Comparison of ENCODE assay signal across 11 cellular contexts in genomic region chr7:75829656-75830055, GRCh38. TPM values are rescaled to one million over a fixed set of nuclear protein-coding genes. Genes with fewer than 3 reads are reported as not detected.
DNase-seq lines count a peak whose midpoint lies in the region; FAIRE-seq and TF ChIP-seq lines count a peak whose summit lies in the region.
"Not testable (repeated sequence)": the region's sequence is repeated elsewhere in the genome, so short reads cannot be mapped to it uniquely, and the experiment has no call there.
"Had no signal": no experiment of that assay in that cellular context is flagged by ENCODE, and none has a peak within 500 bp of the region (broad histone marks: within the 10 kb centered on the region; RNA-seq: fewer than 3 reads in every experiment).

No MANE protein-coding gene starts in this region.

- H3K79me2 ChIP-seq in endothelial cell of umbilical vein (ENCODE audit: control insufficient read depth, insufficient read depth, low read length); keratinocyte (ENCODE audit: control insufficient read depth, insufficient read depth, low read length): not testable (repeated sequence)

- POLR2A ChIA-PET in endothelial cell of umbilical vein (lab: Charles Lee), result not testable (repeated sequence)

- not testable (repeated sequence) for TF ChIP-seq CTCF in HFFc6 (IDR thresholded peaks at IDR 0.05); endothelial cell of umbilical vein (IDR thresholded peaks at IDR 0.05; ENCODE audit: extremely low read depth in 1 of 2, insufficient read depth in 1 of 2, low read depth in 1 of 2, low read length in 2 of 2); keratinocyte (optimal IDR thresholded peaks at IDR 0.05 in 1 of 3, IDR thresholded peaks at IDR 0.05 in 1 of 3, conservative IDR thresholded peaks at IDR 0.05 in 1 of 3; ENCODE audit: extremely low read depth in 1 of 3, insufficient read depth in 2 of 3, low read length in 3 of 3)

- H3K4me3 Mint-ChIP-seq in HFFc6, result not testable (repeated sequence)

- H3K4me2 ChIP-seq in endothelial cell of umbilical vein (ENCODE audit: insufficient read depth, low read length); keratinocyte (ENCODE audit: control insufficient read depth, extremely low read depth, insufficient read depth, low read depth, low read length): not testable (repeated sequence)

- not testable (repeated sequence) for H3K4me3 ChIP-seq in endothelial cell of umbilical vein (replicated peaks in 1 of 3; ENCODE audit: insufficient read depth in 1 of 3, low read depth in 1 of 3, low read length in 3 of 3); keratinocyte (ENCODE audit: control insufficient read depth in 2 of 3, extremely low read depth in 1 of 3, insufficient read depth in 2 of 3, low read depth in 1 of 3, low read length in 3 of 3)

- dilution Hi-C loops in endothelial cell of umbilical vein (cut with MboI; ENCODE audit: extremely low pct_ligation_motif_present, low sequenced_read_pairs); keratinocyte (cut with MboI; ENCODE audit: extremely low pct_ligation_motif_present, low sequenced_read_pairs): not testable (repeated sequence)

- H3K27me3 ChIP-seq in endothelial cell of umbilical vein (ENCODE audit: control insufficient read depth in 2 of 2, insufficient read depth in 2 of 2, low read length in 2 of 2); keratinocyte (ENCODE audit: control insufficient read depth, extremely low read depth, insufficient read depth, low read length): not testable (repeated sequence)

- CTCF ChIA-PET in endothelial cell of umbilical vein (lab: Charles Lee), result interaction anchor here (0.6 to 1.1 kb wide), 2 partner anchors 13 to 191 kb away, joined by 3 read pairs; no protein-coding TSS in a partner anchor

- H3K4me1 ChIP-seq in endothelial cell of umbilical vein (ENCODE audit: control insufficient read depth, extremely low read depth, insufficient read depth, low read length); keratinocyte (ENCODE audit: control insufficient read depth, extremely low read depth, insufficient read depth, low read length): not testable (repeated sequence)

- BruUV-seq in endothelial cell of umbilical vein (replicated peaks; lab: Mats Ljungman, UMichigan), result not testable (repeated sequence)

- not testable (repeated sequence) for H3K9ac ChIP-seq in endothelial cell of umbilical vein (replicated peaks; ENCODE audit: extremely low read depth, insufficient read depth, low read length); keratinocyte (ENCODE audit: control insufficient read depth, extremely low read depth, insufficient read depth, low read length)

- TF ChIP-seq POLR2A in endothelial cell of umbilical vein (IDR thresholded peaks at IDR 0.05; ENCODE audit: low read depth, low read length), result not testable (repeated sequence)

- H3K9me3 ChIP-seq in endothelial cell of umbilical vein (replicated peaks; ENCODE audit: control insufficient read depth, insufficient read depth, low read length); keratinocyte (ENCODE audit: control insufficient read depth, low read depth, low read length): not testable (repeated sequence)

- peak; percentile 90 for FAIRE-seq in RCC 7860 (lab: Jason Lieb, UNC)
- FAIRE-seq in endothelial cell of umbilical vein (lab: Jason Lieb, UNC), result peak; percentile 66
- FAIRE-seq in keratinocyte (lab: Jason Lieb, UNC), result peak; percentile 87
- FAIRE-seq in urothelium cell line (lab: Jason Lieb, UNC), result peak; percentile 91

- H3K9me1 ChIP-seq in endothelial cell of umbilical vein (replicated peaks; ENCODE audit: control insufficient read depth, extremely low read depth, insufficient read depth, low read length); keratinocyte (ENCODE audit: control insufficient read depth, extremely low read depth, insufficient read depth, low read length): not testable (repeated sequence)

- H3K9me3 Mint-ChIP-seq in HFFc6, result not testable (repeated sequence)

- peaks cover 19% of the 10 kb centered on the region for H3K4me1 Mint-ChIP-seq in HFFc6 (ENCODE audit: low read depth)

- not testable (repeated sequence) for H3K36me3 ChIP-seq in endothelial cell of umbilical vein (ENCODE audit: control insufficient read depth in 2 of 2, extremely low read depth in 1 of 2, insufficient read depth in 2 of 2, low read length in 2 of 2); keratinocyte (ENCODE audit: control insufficient read depth in 2 of 2, extremely low read depth in 1 of 2, insufficient read depth in 2 of 2, low read length in 2 of 2)

- not testable (repeated sequence) for H3K27ac ChIP-seq in endothelial cell of umbilical vein (ENCODE audit: insufficient read depth, low read depth, low read length); keratinocyte (ENCODE audit: control insufficient read depth, insufficient read depth, low read length)

- not testable (repeated sequence) for H4K20me1 ChIP-seq in endothelial cell of umbilical vein (replicated peaks; ENCODE audit: control insufficient read depth, extremely low read depth, insufficient read depth, low read length); keratinocyte (ENCODE audit: control insufficient read depth, extremely low read depth, insufficient read depth, low read length)

- H2AFZ ChIP-seq in endothelial cell of umbilical vein (ENCODE audit: low read depth, low read length), result not testable (repeated sequence)
- peak overlapping the region; percentile 26 for H2AFZ ChIP-seq in keratinocyte (ENCODE audit: control insufficient read depth, low read length)

- DNase-seq in Daoy (ENCODE audit: low read depth) (peak; percentile 89), HFFc6 (peak; percentile 73), NCI-H146 (lab: John Stamatoyannopoulos, UW) (peak; percentile 11), RCC 7860 (ENCODE audit: low spot score) (peak; percentile 84), amniotic epithelial cell (ENCODE audit: low read depth) (peak; percentile 72), keratinocyte (ENCODE audit: low read depth, low spot score) (peak; percentile 82), urothelium cell line (ENCODE audit: low spot score) (peak; percentile 91)
- not testable (repeated sequence) for DNase-seq in endothelial cell of umbilical vein (ENCODE audit: low read depth, low spot score)

- H3K36me3 Mint-ChIP-seq in HFFc6 (ENCODE audit: low read depth), result not testable (repeated sequence)

- intact Hi-C loops in endothelial cell of umbilical vein (cut with micrococcal nuclease), result not testable (repeated sequence)

- H3K27ac Mint-ChIP-seq in HFFc6, result peak overlapping the region; percentile 29; the same call in 1 of the 2 replicates

- H3K27me3 Mint-ChIP-seq in HFFc6 (ENCODE audit: insufficient read depth), result peaks cover 17% of the 10 kb centered on the region

RNA-seq across cellular contexts. Expression of gene CCL24, which starts 16.1 kb away (rescaled TPM):
- total RNA-seq in Daoy (2014; rRNA removed; shearing (Covaris generic)), result not detected in 2 replicates
- total RNA-seq in HFFc6 (2021; fragmentation: NEBNext Ultra II Directional; extraction: Animal tissue kit (Norgen Biotek cat#: 25700)), result not detected
- total RNA-seq in endothelial cell of umbilical vein, result not detected in 2 replicates
- polyA plus RNA-seq in endothelial cell of umbilical vein (not detected in 2 replicates), keratinocyte (not detected in 3 replicates)
- polyA plus RNA-seq in endothelial cell of umbilical vein (2011; cell fraction: cytosol; rRNA removed), result not detected in 2 replicates
- polyA plus RNA-seq in endothelial cell of umbilical vein (2011; cell fraction: nucleus; rRNA removed), result 0.67 TPM in 1 of 2 replicates, not detected in the other
- not detected in 2 replicates for polyA plus RNA-seq in endothelial cell of umbilical vein (2012)
- polyA minus RNA-seq in endothelial cell of umbilical vein (not detected in 2 replicates), keratinocyte (not detected in 3 replicates)
- not detected for polyA minus RNA-seq in endothelial cell of umbilical vein (2011; cell fraction: cytosol; rRNA and poly(A)+ RNA removed)
- not detected in 2 replicates for polyA minus RNA-seq in endothelial cell of umbilical vein (2011; cell fraction: nucleus; rRNA and poly(A)+ RNA removed)
- polyA plus RNA-seq in keratinocyte (2011; ENCODE audit: low read depth), result not detected
- not detected in 2 replicates for polyA plus RNA-seq in keratinocyte (2011; cell fraction: cytosol; rRNA removed)
- polyA plus RNA-seq in keratinocyte (2011; cell fraction: nucleus; rRNA removed), result not detected in 2 replicates
- not detected in 2 replicates for polyA plus RNA-seq in keratinocyte (2012; ENCODE audit: low replicate concordance)
- polyA minus RNA-seq in keratinocyte (2011; cell fraction: cytosol; rRNA and poly(A)+ RNA removed), result not detected
- not detected in 2 replicates for polyA minus RNA-seq in keratinocyte (2011; cell fraction: nucleus; rRNA and poly(A)+ RNA removed)
- total RNA-seq: activated CD4-positive, alpha-beta memory T cell treated with anti-CD3 and anti-CD28 coated beads, Interleukin-2, amount 10 ng/mL, durations not matched to agents 7 days and 5 days; natural killer cell; T-helper 17 cell had no signal

RNA-seq across cellular contexts. Expression of gene RHBDD2, which starts 49.2 kb away (rescaled TPM):
- total RNA-seq in Daoy (2014; rRNA removed; shearing (Covaris generic)), result 17.3 and 24.0 TPM in 2 replicates
- total RNA-seq in HFFc6 (2021; fragmentation: NEBNext Ultra II Directional; extraction: Animal tissue kit (Norgen Biotek cat#: 25700)), result 10 to 100 TPM; 44.1 to 57.3 (median 47.3) TPM
- total RNA-seq in endothelial cell of umbilical vein, result 36.7 and 44.6 TPM in 2 replicates
- polyA plus RNA-seq in endothelial cell of umbilical vein (99.2 and 125 TPM in 2 replicates), keratinocyte (24.1 to 35.4 TPM (median 26.3 TPM) in 3 replicates)
- polyA plus RNA-seq in endothelial cell of umbilical vein (2011; cell fraction: cytosol; rRNA removed), result 54.1 and 57.0 TPM in 2 replicates
- 31.9 and 45.8 TPM in 2 replicates for polyA plus RNA-seq in endothelial cell of umbilical vein (2011; cell fraction: nucleus; rRNA removed)
- polyA plus RNA-seq in endothelial cell of umbilical vein (2012), result 34.4 and 36.8 TPM in 2 replicates
- polyA minus RNA-seq in endothelial cell of umbilical vein (34.9 and 37.7 TPM in 2 replicates), keratinocyte (24.3 to 54.7 TPM (median 34.0 TPM) in 3 replicates)
- 59.1 TPM for polyA minus RNA-seq in endothelial cell of umbilical vein (2011; cell fraction: cytosol; rRNA and poly(A)+ RNA removed)
- polyA minus RNA-seq in endothelial cell of umbilical vein (2011; cell fraction: nucleus; rRNA and poly(A)+ RNA removed), result 16.7 and 17.2 TPM in 2 replicates
- polyA plus RNA-seq in keratinocyte (2011; ENCODE audit: low read depth), result 10.6 TPM
- 32.2 and 47.8 TPM in 2 replicates for polyA plus RNA-seq in keratinocyte (2011; cell fraction: cytosol; rRNA removed)
- 28.1 and 37.3 TPM in 2 replicates for polyA plus RNA-seq in keratinocyte (2011; cell fraction: nucleus; rRNA removed)
- 38.2 and 59.4 TPM in 2 replicates for polyA plus RNA-seq in keratinocyte (2012; ENCODE audit: low replicate concordance)
- polyA minus RNA-seq in keratinocyte (2011; cell fraction: cytosol; rRNA and poly(A)+ RNA removed), result 38.8 TPM
- 12.1 and 18.5 TPM in 2 replicates for polyA minus RNA-seq in keratinocyte (2011; cell fraction: nucleus; rRNA and poly(A)+ RNA removed)

RNA-seq across cellular contexts. Expression of gene CCL26, which starts 57.6 kb away (rescaled TPM):
- total RNA-seq in Daoy (2014; rRNA removed; shearing (Covaris generic)), result 1.5 TPM in 1 of 2 replicates, not detected in the other
- total RNA-seq in HFFc6 (2021; fragmentation: NEBNext Ultra II Directional; extraction: Animal tissue kit (Norgen Biotek cat#: 25700)), result 1 to 10 TPM; 2.9 to 6.3 (median 4.4) TPM
- not detected in 2 replicates for total RNA-seq in endothelial cell of umbilical vein
- polyA plus RNA-seq in endothelial cell of umbilical vein (not detected in 2 replicates), keratinocyte (0.20 TPM in 1 of 3 replicates, not detected in the others)
- not detected in 2 replicates for polyA plus RNA-seq in endothelial cell of umbilical vein (2011; cell fraction: cytosol; rRNA removed)
- polyA plus RNA-seq in endothelial cell of umbilical vein (2011; cell fraction: nucleus; rRNA removed), result not detected in 2 replicates
- 0.71 TPM in 1 of 2 replicates, not detected in the other for polyA plus RNA-seq in endothelial cell of umbilical vein (2012)
- polyA minus RNA-seq in endothelial cell of umbilical vein (not detected in 2 replicates), keratinocyte (not detected in 3 replicates)
- polyA minus RNA-seq in endothelial cell of umbilical vein (2011; cell fraction: cytosol; rRNA and poly(A)+ RNA removed), result not detected
- polyA minus RNA-seq in endothelial cell of umbilical vein (2011; cell fraction: nucleus; rRNA and poly(A)+ RNA removed), result not detected in 2 replicates
- polyA plus RNA-seq in keratinocyte (2011; ENCODE audit: low read depth), result not detected
- polyA plus RNA-seq in keratinocyte (2011; cell fraction: cytosol; rRNA removed), result not detected in 2 replicates
- polyA plus RNA-seq in keratinocyte (2011; cell fraction: nucleus; rRNA removed), result 0.71 TPM in 1 of 2 replicates, not detected in the other
- not detected in 2 replicates for polyA plus RNA-seq in keratinocyte (2012; ENCODE audit: low replicate concordance)
- not detected for polyA minus RNA-seq in keratinocyte (2011; cell fraction: cytosol; rRNA and poly(A)+ RNA removed)
- polyA minus RNA-seq in keratinocyte (2011; cell fraction: nucleus; rRNA and poly(A)+ RNA removed), result not detected in 2 replicates
- total RNA-seq: activated CD4-positive, alpha-beta memory T cell treated with anti-CD3 and anti-CD28 coated beads, Interleukin-2, amount 10 ng/mL, durations not matched to agents 7 days and 5 days; natural killer cell; T-helper 17 cell had no signal
